Comparison of ENCODE assay signal across 8 cellular contexts in the genomic region with DNA sequence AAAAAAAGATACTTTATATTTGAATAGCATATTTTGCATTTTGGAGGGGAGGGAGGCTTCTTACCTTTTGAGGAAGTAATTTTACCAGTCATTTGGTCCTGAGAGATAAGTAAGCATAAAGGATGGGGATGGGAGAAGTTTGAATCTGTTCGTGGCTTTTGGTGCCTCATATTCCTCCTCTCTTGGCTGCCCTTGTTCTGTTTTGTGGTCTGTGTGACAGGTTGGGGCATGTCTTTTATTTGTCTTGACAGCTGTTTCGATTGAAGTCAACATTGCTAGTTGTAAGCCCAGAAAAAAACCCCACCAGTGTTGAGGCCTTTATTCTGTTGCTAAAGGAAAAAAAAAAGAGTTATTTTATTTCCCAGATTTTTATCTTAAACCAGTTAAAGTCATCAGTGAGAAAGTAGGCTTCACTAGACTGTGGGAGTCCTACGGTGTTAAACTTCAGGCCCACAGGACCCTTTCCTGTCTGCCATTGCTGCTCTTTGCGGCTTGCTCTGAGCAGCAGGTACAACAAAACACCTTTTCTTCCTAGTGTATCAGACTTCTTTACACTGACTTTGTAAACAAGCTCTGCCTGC. TPM values are rescaled to one million over a fixed set of nuclear protein-coding genes. Genes with fewer than 3 reads are reported as not detected.
DNase-seq lines count a peak whose midpoint lies in the region; ATAC-seq and TF ChIP-seq lines count a peak whose summit lies in the region.

No MANE protein-coding gene starts in this region.

- no peaks in the 10 kb centered on the region for H3K27me3 ChIP-seq in HCT116 (ENCODE audit: insufficient read depth, low read length)

- no peak for TF ChIP-seq RAD21 in HCT116 (IDR thresholded peaks at IDR 0.05; ENCODE audit: low read depth)

- H3K27me3 Mint-ChIP-seq in activated T-helper 2 cell treated with anti-CD3 and anti-CD28 coated beads, Interferon-gamma antibody, Interleukin-2, Interleukin-4, amounts not matched to agents 10 μg/mL and 5 μg/mL and 100 μg/mL, durations not matched to agents 14 hours and 24 hours and 36 hours (ENCODE audit: low read depth), result no peaks in the 10 kb centered on the region
- H3K27me3 Mint-ChIP-seq in nephron progenitor cell (ENCODE audit: low read depth, poor library complexity), result no peaks in the 10 kb centered on the region

- no peaks in the 10 kb centered on the region for H3K9me3 ChIP-seq in HCT116 (ENCODE audit: control insufficient read depth in 1 of 2, insufficient read depth in 1 of 2, low read depth in 1 of 2, low read length in 2 of 2)

- H4K20me1 ChIP-seq in HCT116 (ENCODE audit: insufficient read depth), result peaks cover 2% of the 10 kb centered on the region; the same call in 1 of the 2 replicates

- no peak for TF ChIP-seq CTCF in GM13976 (IDR thresholded peaks at IDR 0.05; ENCODE audit: borderline replicate concordance, control extremely low read depth, extremely low read depth, insufficient read depth, missing control alignments)
- TF ChIP-seq CTCF in HCT116 (IDR thresholded peaks at IDR 0.05 in 2 of 3, conservative IDR thresholded peaks at IDR 0.05 in 1 of 3; ENCODE audit: borderline replicate concordance in 1 of 3, insufficient read depth in 1 of 3, low read depth in 2 of 3, low read length in 2 of 3), result no peak
- TF ChIP-seq CTCF in nephron progenitor cell (IDR thresholded peaks at IDR 0.05), result no peak

- POLR2A ChIA-PET in HCT116 (lab: Charles Lee), result no interaction called here

- peaks cover 0 to 13% of the 10 kb centered on the region in 2 experiments; a peak in 2 of 4 replicates for H3K36me3 ChIP-seq in HCT116 (ENCODE audit: control insufficient read depth in 1 of 2, insufficient read depth in 2 of 2, low read length in 2 of 2)

- no peak overlapping the region for H2AFZ ChIP-seq in HCT116 (ENCODE audit: low read depth, low read length, poor library complexity, severe bottlenecking)

- H3K4me3 ChIP-seq in HCT116 (replicated peaks in 1 of 2; ENCODE audit: low read depth in 1 of 2, low read length in 2 of 2), result no peak overlapping the region

- H3K4me3 Mint-ChIP-seq in activated T-helper 2 cell treated with anti-CD3 and anti-CD28 coated beads, Interferon-gamma antibody, Interleukin-2, Interleukin-4, amounts not matched to agents 10 μg/mL and 5 μg/mL and 100 μg/mL, durations not matched to agents 14 hours and 24 hours and 36 hours (ENCODE audit: low read depth), result peak overlapping the region; percentile 44
- no peak overlapping the region for H3K4me3 Mint-ChIP-seq in nephron progenitor cell

- peaks cover 72% of the 10 kb centered on the region for H3K36me3 Mint-ChIP-seq in activated T-helper 2 cell treated with anti-CD3 and anti-CD28 coated beads, Interferon-gamma antibody, Interleukin-2, Interleukin-4, amounts not matched to agents 10 μg/mL and 5 μg/mL and 100 μg/mL, durations not matched to agents 14 hours and 24 hours and 36 hours (ENCODE audit: low read depth)
- H3K36me3 Mint-ChIP-seq in nephron progenitor cell (ENCODE audit: low read depth), result peaks cover 33% of the 10 kb centered on the region

- RAD21 ChIA-PET in HCT116 (lab: Charles Lee; ENCODE audit: low non-redundant PET in 1 of 2, low total read pairs in 2 of 2, uncharacterized antibody in 2 of 2, unreplicated experiment in 2 of 2), result no interaction called here

- peak overlapping the region; percentile 76 for H3K27ac Mint-ChIP-seq in activated T-helper 2 cell treated with anti-CD3 and anti-CD28 coated beads, Interferon-gamma antibody, Interleukin-2, Interleukin-4, amounts not matched to agents 10 μg/mL and 5 μg/mL and 100 μg/mL, durations not matched to agents 14 hours and 24 hours and 36 hours
- peak overlapping the region; percentile 66 for H3K27ac Mint-ChIP-seq in nephron progenitor cell

- in situ Hi-C loops in GM13976 (cut with MboI; ENCODE audit: low sequenced_read_pairs, unreplicated experiment), result no loop called here

- H3K4me1 Mint-ChIP-seq in activated T-helper 2 cell treated with anti-CD3 and anti-CD28 coated beads, Interferon-gamma antibody, Interleukin-2, Interleukin-4, amounts not matched to agents 10 μg/mL and 5 μg/mL and 100 μg/mL, durations not matched to agents 14 hours and 24 hours and 36 hours (ENCODE audit: low read depth), result peaks cover 51% of the 10 kb centered on the region
- H3K4me1 Mint-ChIP-seq in nephron progenitor cell, result peaks cover 17% of the 10 kb centered on the region

- no peak for ATAC-seq in HCT116

- CTCF ChIA-PET in HCT116 (lab: Charles Lee), result no interaction called here

- H3K9me2 ChIP-seq in HCT116 (ENCODE audit: insufficient read depth), result no peaks in the 10 kb centered on the region

- no peaks in the 10 kb centered on the region for H3K4me1 ChIP-seq in HCT116 (ENCODE audit: control insufficient read depth in 1 of 2, insufficient read depth in 2 of 2, low read length in 2 of 2)

- H3K27ac ChIP-seq in HCT116 (ENCODE audit: low read depth, low read length), result peak overlapping the region; percentile 32; the same call in 1 of the 2 replicates

- no peak for TF ChIP-seq POLR2A in HCT116 (IDR thresholded peaks at IDR 0.05; ENCODE audit: borderline replicate concordance, extremely low read depth, insufficient read depth, insufficient read length)
- no peak for TF ChIP-seq POLR2A in erythroblast (IDR thresholded peaks at IDR 0.05; ENCODE audit: low read length)

- H3K79me2 ChIP-seq in HCT116 (ENCODE audit: insufficient read depth, low read length), result peaks cover 61% of the 10 kb centered on the region

- H3K4me2 ChIP-seq in HCT116 (ENCODE audit: low read length), result no peak overlapping the region

- intact Hi-C loops in HCT116 (cut with micrococcal nuclease), result no loop called here
- intact Hi-C loops in activated T-helper 2 cell treated with anti-CD3 and anti-CD28 coated beads, Interferon-gamma antibody, Interleukin-2, Interleukin-4, amounts not matched to agents 10 μg/mL and 5 μg/mL and 100 μg/mL, durations not matched to agents 14 hours and 24 hours and 36 hours (cut with micrococcal nuclease), result loop anchor here (1.0 kb wide), 2 partner anchors 9 to 10 kb away; no protein-coding TSS in a partner anchor

- TSS peak; percentile 32 for BruUV-seq in HCT116 (replicated peaks; lab: Mats Ljungman, UMichigan)

- DNase-seq in GM13976 (ENCODE audit: low spot score) (peak; percentile 66), HCT116 (ENCODE audit: low read depth, low spot score) (no peak), NCI-H2171 (lab: John Stamatoyannopoulos, UW) (peak; percentile 85), nephron progenitor cell (no peak), GM19238 (ENCODE audit: insufficient read length, low spot score) (no peak), cerebellar cortex (ENCODE audit: low spot score) (no peak), erythroblast (lab: John Stamatoyannopoulos, UW) (no peak)
- DNase-seq in activated T-helper 2 cell treated with anti-CD3 and anti-CD28 coated beads, Interferon-gamma antibody, Interleukin-2, Interleukin-4, amounts not matched to agents 10 μg/mL and 5 μg/mL and 100 μg/mL, durations not matched to agents 14 hours and 24 hours and 36 hours (ENCODE audit: low spot score), result peak; percentile 31

- H3K9ac ChIP-seq in HCT116 (ENCODE audit: low read length), result no peak overlapping the region

- no peaks in the 10 kb centered on the region for H3K9me3 Mint-ChIP-seq in activated T-helper 2 cell treated with anti-CD3 and anti-CD28 coated beads, Interferon-gamma antibody, Interleukin-2, Interleukin-4, amounts not matched to agents 10 μg/mL and 5 μg/mL and 100 μg/mL, durations not matched to agents 14 hours and 24 hours and 36 hours
- H3K9me3 Mint-ChIP-seq in nephron progenitor cell, result peaks cover 7% of the 10 kb centered on the region

TF ChIP-seq in HCT116, 20 proteins besides CTCF, POLR2A, EP300 and RAD21:
- TF ChIP-seq TCF7L2 (IDR thresholded peaks at IDR 0.05; ENCODE audit: borderline replicate concordance, extremely low read depth, insufficient read depth, insufficient read length) (no peak), EZH2 (IDR thresholded peaks at IDR 0.05) (no peak), FOSL1 (IDR thresholded peaks at IDR 0.05; ENCODE audit: low read depth) (no peak), ZFX (IDR thresholded peaks at IDR 0.05) (no peak), ZNF274 (IDR thresholded peaks at IDR 0.05; ENCODE audit: low read depth, low read length) (no peak), POLR2AphosphoS5 (IDR thresholded peaks at IDR 0.05; ENCODE audit: low read depth, low read length) (no peak), CEBPB (IDR thresholded peaks at IDR 0.05; ENCODE audit: low read depth) (no peak), MAX (IDR thresholded peaks at IDR 0.05) (no peak)
TF ChIP-seq in HCT116: peak in this region for 0.

RNA-seq across cellular contexts. Expression of gene SLC7A6, which starts 11.4 kb away (rescaled TPM):
- 28.5 TPM for total RNA-seq in HCT116 (2021; ENCODE audit: unreplicated experiment)
- 8.3 and 9.1 TPM in 2 replicates for polyA plus RNA-seq in HCT116 (2012)
- 107 and 108 TPM in 2 replicates for total RNA-seq in activated T-helper 2 cell treated with anti-CD3 and anti-CD28 coated beads, Interferon-gamma antibody, Interleukin-2, Interleukin-4, amounts not matched to agents 10 μg/mL and 5 μg/mL and 100 μg/mL, durations not matched to agents 14 hours and 24 hours and 36 hours

RNA-seq across cellular contexts. Expression of gene PLA2G15, which starts 30.5 kb away (rescaled TPM):
- 7.5 TPM for total RNA-seq in HCT116 (2021; ENCODE audit: unreplicated experiment)
- polyA plus RNA-seq in HCT116 (2012), result 7.7 and 8.0 TPM in 2 replicates
- total RNA-seq in activated T-helper 2 cell treated with anti-CD3 and anti-CD28 coated beads, Interferon-gamma antibody, Interleukin-2, Interleukin-4, amounts not matched to agents 10 μg/mL and 5 μg/mL and 100 μg/mL, durations not matched to agents 14 hours and 24 hours and 36 hours, result 9.0 and 10.3 TPM in 2 replicates

RNA-seq across cellular contexts. Expression of gene SLC7A6OS, which starts 35.0 kb away (rescaled TPM):
- 16.4 TPM for total RNA-seq in HCT116 (2021; ENCODE audit: unreplicated experiment)
- polyA plus RNA-seq in HCT116 (2012), result 8.4 and 9.2 TPM in 2 replicates
- 24.7 and 26.7 TPM in 2 replicates for total RNA-seq in activated T-helper 2 cell treated with anti-CD3 and anti-CD28 coated beads, Interferon-gamma antibody, Interleukin-2, Interleukin-4, amounts not matched to agents 10 μg/mL and 5 μg/mL and 100 μg/mL, durations not matched to agents 14 hours and 24 hours and 36 hours

RNA-seq across cellular contexts. Expression of gene PRMT7, which starts 35.1 kb away (rescaled TPM):
- 34.4 TPM for total RNA-seq in HCT116 (2021; ENCODE audit: unreplicated experiment)
- polyA plus RNA-seq in HCT116 (2012), result 24.3 and 27.7 TPM in 2 replicates
- total RNA-seq in activated T-helper 2 cell treated with anti-CD3 and anti-CD28 coated beads, Interferon-gamma antibody, Interleukin-2, Interleukin-4, amounts not matched to agents 10 μg/mL and 5 μg/mL and 100 μg/mL, durations not matched to agents 14 hours and 24 hours and 36 hours, result 80.5 and 90.7 TPM in 2 replicates

RNA-seq across cellular contexts. Expression of gene ESRP2, which starts 39.8 kb away (rescaled TPM):
- total RNA-seq in HCT116 (2021; ENCODE audit: unreplicated experiment), result 42.5 TPM
- 28.7 and 30.5 TPM in 2 replicates for polyA plus RNA-seq in HCT116 (2012)
- total RNA-seq in activated T-helper 2 cell treated with anti-CD3 and anti-CD28 coated beads, Interferon-gamma antibody, Interleukin-2, Interleukin-4, amounts not matched to agents 10 μg/mL and 5 μg/mL and 100 μg/mL, durations not matched to agents 14 hours and 24 hours and 36 hours, result 0.23 and 0.34 TPM in 2 replicates

Comparison
In these comparisons a context has a peak if more than half of its experiments do, and no peak if none do; other contexts are left out.
1. DNase-seq: peak in GM13976 (single experiment), NCI-H2171 (single experiment) and activated T-helper 2 cell treated with anti-CD3 and anti-CD28 coated beads, Interferon-gamma antibody, Interleukin-2, Interleukin-4, amounts not matched to agents 10 μg/mL and 5 μg/mL and 100 μg/mL, durations not matched to agents 14 hours and 24 hours and 36 hours (single experiment); none in HCT116 (single experiment), nephron progenitor cell (single experiment), GM19238 (single experiment), cerebellar cortex (single experiment) and erythroblast (0 of 2).